8 cellular contexts compared by ENCODE assay signal in genomic region chr16:85611455-85612190, GRCh38. TPM values are rescaled to one million over a fixed set of nuclear protein-coding genes. Genes with fewer than 3 reads are reported as not detected.
DNase-seq lines count a peak whose midpoint lies in the region; ATAC-seq and TF ChIP-seq lines count a peak whose summit lies in the region.

No MANE protein-coding gene starts in this region.

- peaks cover 22 to 57% (median 31%) of the 10 kb centered on the region in 7 donors for H3K4me1 Mint-ChIP-seq in naive thymus-derived CD4-positive, alpha-beta T cell

- H3K9me3 Mint-ChIP-seq in naive thymus-derived CD4-positive, alpha-beta T cell, result no peaks in the 10 kb centered on the region

- H3K9me3 ChIP-seq in NT2/D1 (ENCODE audit: insufficient read depth, low read length), result no peaks in the 10 kb centered on the region
- no peaks in the 10 kb centered on the region for H3K9me3 ChIP-seq in naive thymus-derived CD4-positive, alpha-beta T cell (ENCODE audit: control insufficient read depth in 2 of 3, low read length in 3 of 3)
- peaks cover 1% of the 10 kb centered on the region for H3K9me3 ChIP-seq in thymus (ENCODE audit: control insufficient read depth)

- peak overlapping the region; percentile 79 for H3K9ac ChIP-seq in NT2/D1 (ENCODE audit: insufficient read length, low read depth)

- H3K4me3 ChIP-seq in NT2/D1 (ENCODE audit: insufficient read length, low read depth) (peak overlapping the region; percentile 50), fibroblast of villous mesenchyme (ENCODE audit: low read depth, low read length) (peak overlapping the region; percentile 68), thymus (ENCODE audit: low read length) (peak overlapping the region; percentile 87)
- H3K4me3 ChIP-seq in naive thymus-derived CD4-positive, alpha-beta T cell (ENCODE audit: low read length), result peak overlapping the region; percentile 17

- H3K27ac ChIP-seq in naive thymus-derived CD4-positive, alpha-beta T cell (ENCODE audit: low read depth, low read length), result no peak overlapping the region
- H3K27ac ChIP-seq in thymus (ENCODE audit: low read depth), result peak overlapping the region; percentile 91

- H3K27me3 Mint-ChIP-seq in naive thymus-derived CD4-positive, alpha-beta T cell, result peaks cover 0 to 17% (median 2%) of the 10 kb centered on the region in 5 donors

- ATAC-seq in naive thymus-derived CD4-positive, alpha-beta T cell, result no peak
- no peak for ATAC-seq in HG03025 (IDR thresholded peaks at IDR 0.05; ENCODE audit: low FRiP score, unreplicated experiment)

- DNase-seq in CD1c-positive myeloid dendritic cell (ENCODE audit: extremely low spot score), result peak; percentile 80
- DNase-seq in HT1080 (ENCODE audit: low read depth), result peak; percentile 64
- DNase-seq in NT2/D1 (ENCODE audit: low read depth, low spot score), result no peak
- peak; percentile 79 for DNase-seq in activated effector memory CD4-positive, alpha-beta T cell treated with anti-CD3 and anti-CD28 coated beads, Interleukin-2, amount 50 U/mL, for 16 hours
- peak; percentile 81 for DNase-seq in fibroblast of villous mesenchyme (ENCODE audit: low read depth)
- DNase-seq in naive thymus-derived CD4-positive, alpha-beta T cell, result peak in 6 of 9 donors; percentile 15 to 57 (median 24)

- POLR2A ChIA-PET in naive thymus-derived CD4-positive, alpha-beta T cell (lab: Charles Lee), result interaction anchor here (1.4 kb wide), 1 partner anchor 191 kb away, joined by 3 read pairs; no protein-coding TSS in a partner anchor

- no peaks in the 10 kb centered on the region for H3K36me3 Mint-ChIP-seq in naive thymus-derived CD4-positive, alpha-beta T cell

- H3K4me3 Mint-ChIP-seq in naive thymus-derived CD4-positive, alpha-beta T cell, result peak overlapping the region in 9 of 10 donors; percentile 36 to 87 (median 54)

- TF ChIP-seq CTCF in fibroblast of villous mesenchyme (IDR thresholded peaks at IDR 0.05; ENCODE audit: insufficient read depth, low read depth, low read length), result no peak

- under 1% methylated on average over 82 of the region's 83 CpGs for WGBS in thymus

- peaks cover 26% of the 10 kb centered on the region for H3K27me3 ChIP-seq in NT2/D1 (ENCODE audit: insufficient read depth, insufficient read length)
- H3K27me3 ChIP-seq in naive thymus-derived CD4-positive, alpha-beta T cell (ENCODE audit: control insufficient read depth in 2 of 2, insufficient read depth in 2 of 2, low read length in 2 of 2), result peaks cover 0 to 2% of the 10 kb centered on the region in 2 donors
- no peaks in the 10 kb centered on the region for H3K27me3 ChIP-seq in thymus (ENCODE audit: control insufficient read depth, insufficient read depth)

- CTCF ChIA-PET in naive thymus-derived CD4-positive, alpha-beta T cell (lab: Charles Lee), result interaction anchor here (0.7 to 2.5 kb wide), 3 partner anchors 134 to 191 kb away, joined by 3 to 14 read pairs (median 10); no protein-coding TSS in a partner anchor

- H3K27ac Mint-ChIP-seq in naive thymus-derived CD4-positive, alpha-beta T cell, result no peak overlapping the region

- H3K4me1 ChIP-seq in NT2/D1 (ENCODE audit: insufficient read depth, insufficient read length) (peaks cover 46% of the 10 kb centered on the region), thymus (ENCODE audit: control insufficient read depth, insufficient read depth, low read length) (peaks cover 46% of the 10 kb centered on the region)
- H3K4me1 ChIP-seq in naive thymus-derived CD4-positive, alpha-beta T cell (ENCODE audit: control insufficient read depth in 2 of 2, insufficient read depth in 2 of 2, low read length in 2 of 2), result peaks cover 31 to 40% of the 10 kb centered on the region in 2 donors

- H3K36me3 ChIP-seq in NT2/D1 (ENCODE audit: insufficient read depth, insufficient read length, low read length) (peaks cover 2% of the 10 kb centered on the region), thymus (ENCODE audit: control insufficient read depth, insufficient read depth) (no peaks in the 10 kb centered on the region)
- no peaks in the 10 kb centered on the region for H3K36me3 ChIP-seq in naive thymus-derived CD4-positive, alpha-beta T cell (ENCODE audit: control insufficient read depth in 2 of 3, insufficient read depth in 3 of 3, low read length in 3 of 3)

- intact Hi-C loops in naive thymus-derived CD4-positive, alpha-beta T cell (cut with micrococcal nuclease), result loop anchor here (1.0 to 5.0 kb wide), 4 partner anchors 77 to 305 kb away; partner anchors contain the start of genes COX4I1 (in 1 of the 2), EMC8 (in 1 of the 2) and GINS2 (in 1 of the 2)

RNA-seq across cellular contexts. Expression of gene GSE1, which starts 1.5 kb away (rescaled TPM):
- total RNA-seq in HT1080 (2014; rRNA removed; shearing (Covaris generic)), result 6.3 and 10.1 TPM in 2 replicates
- polyA plus RNA-seq in HT1080 (2015; cell fraction: cytosol; rRNA removed), result 4.2 and 5.0 TPM in 2 replicates
- polyA plus RNA-seq in HT1080 (2015; cell fraction: nucleus; rRNA removed), result 9.8 and 14.4 TPM in 2 replicates
- 48.4 and 53.1 TPM in 2 replicates for total RNA-seq in fibroblast of villous mesenchyme
- total RNA-seq in naive thymus-derived CD4-positive, alpha-beta T cell, result 10 to 100 TPM in 4 of 5 experiments, 1 to 10 TPM in 1; 8.7 to 69.2 (median 33.3) TPM
- polyA plus RNA-seq in naive thymus-derived CD4-positive, alpha-beta T cell, result under 1 TPM; 0.18 to 0.37 TPM
- polyA plus RNA-seq in thymus, result 29.9 TPM

Comparison
In these comparisons a context has a peak if more than half of its experiments do, and no peak if none do; other contexts are left out.
1. H3K4me3 ChIP-seq: peak in every context shown above with its lines; median percentile 87 in thymus; 68 in fibroblast of villous mesenchyme; 50 in NT2/D1; 17 in naive thymus-derived CD4-positive, alpha-beta T cell.